1 cellular context compared by ENCODE assay signal in the genomic region with DNA sequence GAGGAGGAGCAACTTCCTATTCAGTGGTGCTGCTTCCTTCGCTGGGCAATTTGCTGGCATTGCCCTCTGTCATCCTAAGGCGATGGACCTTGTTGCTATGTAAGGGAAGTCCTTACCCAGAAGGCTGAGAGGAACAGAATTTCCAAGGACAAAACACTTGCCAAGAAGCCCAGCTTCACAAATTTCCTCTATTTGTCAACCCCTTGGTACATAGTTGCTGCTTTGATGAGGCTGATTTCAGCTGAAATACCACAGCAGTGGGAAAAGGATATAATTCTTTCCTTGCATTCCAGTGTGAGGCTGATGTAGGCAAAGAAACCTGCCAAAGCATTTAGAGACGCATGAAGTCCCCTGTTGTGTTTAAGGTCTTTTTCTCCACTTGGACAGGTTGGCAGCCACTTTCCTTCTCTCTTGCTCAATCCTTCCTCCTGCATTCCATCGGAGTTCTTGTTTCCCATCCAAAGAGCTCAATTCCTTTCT.
A peak's percentile ranks its signal among the peaks of the same experiment; 100 is the strongest.
TF ChIP-seq lines count a peak whose summit lies in the region.

No MANE protein-coding gene starts in this region.

TF ChIP-seq in IMR-90, 13 proteins besides CTCF, POLR2A, EP300 and RAD21:
- no peak for TF ChIP-seq FOS (IDR thresholded peaks at IDR 0.05; ENCODE audit: low read depth, low read length)
- peak; percentile 69 for TF ChIP-seq CEBPB (IDR thresholded peaks at IDR 0.05; ENCODE audit: low read depth, low read length)
